ENCODE assay signal across 21 cellular contexts in the genomic region with DNA sequence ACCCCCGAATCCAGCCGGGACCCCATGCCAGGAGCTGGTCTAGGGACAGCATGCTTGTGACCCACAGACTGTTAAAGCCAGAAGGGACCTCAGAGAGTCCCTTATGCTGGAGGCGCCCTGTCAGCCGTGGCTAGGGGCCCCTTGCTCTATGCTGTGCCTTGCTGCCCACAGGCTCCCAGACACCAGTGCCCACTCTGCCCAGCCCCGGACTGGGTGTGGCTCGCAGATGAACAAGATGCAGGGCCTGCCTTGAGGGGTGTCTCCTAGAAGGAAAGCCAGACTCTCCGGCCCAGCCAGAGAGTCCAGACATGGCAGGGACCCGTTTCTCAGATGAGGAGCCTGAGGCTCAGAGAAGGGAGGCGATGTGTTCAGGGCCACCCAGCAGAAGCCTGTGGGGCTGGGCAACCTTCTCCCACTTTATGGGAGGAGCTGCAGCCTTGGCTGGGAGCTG.
"Had no signal": no experiment of that assay in that cellular context is flagged by ENCODE, and none has a peak within 500 bp of the region (broad histone marks: within the 10 kb centered on the region; RNA-seq: fewer than 3 reads in every experiment).

No MANE protein-coding gene starts in this region.

- H3K9me3 Mint-ChIP-seq: activated T-cell treated with anti-CD3 and anti-CD28 coated beads, Interleukin-2, amount 50 U/mL, for 24 hours; dendritic cell treated with granulocyte-macrophage colony-stimulating factor and Interleukin-4, amounts not matched to agents 40 ng/mL and 50 ng/mL, for 4 days; naive thymus-derived CD8-positive, alpha-beta T cell had no signal

- H3K27ac ChIP-seq: brain microvascular endothelial cell, left ventricle myocardium inferior, prostate gland, suprapubic skin had no signal

- H3K9me3 ChIP-seq: left ventricle myocardium inferior, prostate gland, suprapubic skin had no signal

- H3K36me3 ChIP-seq: brain microvascular endothelial cell, left ventricle myocardium inferior, prostate gland, suprapubic skin had no signal

- H3K4me3 Mint-ChIP-seq: activated CD8-positive, alpha-beta memory T cell treated with anti-CD3 and anti-CD28 coated beads, Interleukin-2, amount 10 ng/mL, durations not matched to agents 7 days and 5 days; activated naive CD8-positive, alpha-beta T cell; activated T-cell treated with anti-CD3 and anti-CD28 coated beads, Interleukin-2, amount 50 U/mL, for 24 hours; dendritic cell treated with granulocyte-macrophage colony-stimulating factor and Interleukin-4, amounts not matched to agents 40 ng/mL and 50 ng/mL, for 4 days; naive thymus-derived CD8-positive, alpha-beta T cell had no signal

- H3K36me3 Mint-ChIP-seq: activated CD8-positive, alpha-beta memory T cell treated with anti-CD3 and anti-CD28 coated beads, Interleukin-2, amount 10 ng/mL, durations not matched to agents 7 days and 5 days; activated naive CD8-positive, alpha-beta T cell; naive thymus-derived CD8-positive, alpha-beta T cell had no signal

- DNase-seq: activated CD4-positive, alpha-beta T cell treated with anti-CD3 and anti-CD28 coated beads, Interleukin-2, amount 50 U/mL, for 48 hours; activated CD8-positive, alpha-beta memory T cell treated with anti-CD3 and anti-CD28 coated beads, Interleukin-2, amount 10 ng/mL, durations not matched to agents 7 days and 5 days; activated gamma-delta T cell treated with Interleukin-2 at 50 U/mL for 16 hours; activated T-cell treated with anti-CD3 and anti-CD28 coated beads, Interleukin-2, amount 50 U/mL, for 24 hours; amygdala; brain microvascular endothelial cell; left ventricle myocardium inferior; mesenchymal stem cell; occipital lobe; right cardiac atrium; small intestine; stimulated activated naive CD8-positive, alpha-beta T cell treated with anti-CD3 and anti-CD28 coated beads, Interleukin-15, Interleukin-2, amounts not matched to agents 100 U/mL and 50 U/mL, for 24 hours; T-helper 9 cell; trophoblast cell had no signal

- H3K4me3 ChIP-seq: left ventricle myocardium inferior, prostate gland, suprapubic skin had no signal

- ATAC-seq: activated CD8-positive, alpha-beta memory T cell treated with anti-CD3 and anti-CD28 coated beads, Interleukin-2, amount 10 ng/mL, durations not matched to agents 7 days and 5 days; esophagus mucosa; naive thymus-derived CD8-positive, alpha-beta T cell; right cardiac atrium; stimulated activated naive CD8-positive, alpha-beta T cell treated with anti-CD3 and anti-CD28 coated beads, Interleukin-15, Interleukin-2, amounts not matched to agents 100 U/mL and 50 U/mL, for 24 hours had no signal

- H3K27ac Mint-ChIP-seq: activated CD8-positive, alpha-beta memory T cell treated with anti-CD3 and anti-CD28 coated beads, Interleukin-2, amount 10 ng/mL, durations not matched to agents 7 days and 5 days; activated naive CD8-positive, alpha-beta T cell; activated T-cell treated with anti-CD3 and anti-CD28 coated beads, Interleukin-2, amount 50 U/mL, for 24 hours; dendritic cell treated with granulocyte-macrophage colony-stimulating factor and Interleukin-4, amounts not matched to agents 40 ng/mL and 50 ng/mL, for 4 days; naive thymus-derived CD8-positive, alpha-beta T cell had no signal

- H3K4me1 ChIP-seq: prostate gland had no signal

- FAIRE-seq: keratinocyte, small intestine had no signal
